ENCODE assay signal across 20 cellular contexts in the genomic region with DNA sequence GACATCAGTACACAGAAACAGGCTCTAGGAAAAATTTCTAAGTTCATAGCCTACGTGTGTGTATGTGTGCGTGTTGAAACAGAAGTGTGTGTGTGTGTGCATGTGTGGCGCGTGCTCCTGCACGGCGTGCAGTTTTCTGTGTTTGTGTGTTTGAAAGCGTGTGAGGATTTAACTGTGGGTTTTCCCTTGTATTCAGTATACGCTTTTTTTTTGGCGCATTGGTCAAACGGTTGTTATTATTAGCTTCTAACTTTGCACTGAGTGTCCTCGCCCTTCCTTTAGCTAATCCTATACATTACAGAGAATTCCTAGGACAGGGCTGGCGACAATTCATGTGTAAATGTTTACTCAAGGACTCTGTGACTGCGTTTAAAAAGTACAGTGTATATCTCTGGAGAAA. TPM values are rescaled to one million over a fixed set of nuclear protein-coding genes. Genes with fewer than 3 reads are reported as not detected.
DNase-seq lines count a peak whose midpoint lies in the region; ATAC-seq and TF ChIP-seq lines count a peak whose summit lies in the region.
"Had no signal": no experiment of that assay in that cellular context is flagged by ENCODE, and none has a peak within 500 bp of the region (broad histone marks: within the 10 kb centered on the region; RNA-seq: fewer than 3 reads in every experiment).

No MANE protein-coding gene starts in this region.

- no peaks in the 10 kb centered on the region for H3K27me3 Mint-ChIP-seq in MCF 10A (ENCODE audit: insufficient read depth, unreplicated experiment)
- H3K27me3 Mint-ChIP-seq: IgD-negative memory B cell had no signal

- H3K27ac ChIP-seq in HCT116 (ENCODE audit: low read depth, low read length) = no peak overlapping the region
- H3K27ac ChIP-seq: A549, Peyer's patch had no signal

- intact Hi-C loops in MCF 10A (cut with micrococcal nuclease) (no loop called here), HCT116 (cut with micrococcal nuclease) (no loop called here)

- no peak for TF ChIP-seq RAD21 in HCT116 (IDR thresholded peaks at IDR 0.05; ENCODE audit: low read depth)

- peaks cover 0 to 7% of the 10 kb centered on the region in 2 experiments; a peak in 1 of 4 replicates for H3K36me3 ChIP-seq in HCT116 (ENCODE audit: control insufficient read depth in 1 of 2, insufficient read depth in 2 of 2, low read length in 2 of 2)

- H3K9me3 ChIP-seq in HCT116 (ENCODE audit: control insufficient read depth in 1 of 2, insufficient read depth in 1 of 2, low read depth in 1 of 2, low read length in 2 of 2) = no peaks in the 10 kb centered on the region; a peak in 1 of 4 replicates
- H3K9me3 ChIP-seq: Peyer's patch had no signal

- H3K79me2 ChIP-seq in HCT116 (ENCODE audit: insufficient read depth, low read length) = no peaks in the 10 kb centered on the region

- DNase-seq in T47D (ENCODE audit: low read depth in 1 of 2, low spot score in 1 of 2) = peak; percentile 65 to 72
- no peak for DNase-seq in MCF 10A (ENCODE audit: unreplicated experiment)
- DNase-seq in HCT116 (ENCODE audit: low read depth, low spot score) = no peak
- DNase-seq in choroid plexus epithelial cell (ENCODE audit: low read depth) = peak; percentile 34
- no peak for DNase-seq in retinal pigment epithelial cell (ENCODE audit: low read depth)
- no peak for DNase-seq in DMS79 treated with DMSO at 0.1 percent for 48 hours (lab: John Stamatoyannopoulos, UW)
- DNase-seq: Calu3, GF-D8, NCI-H146, NCI-H226, NCI-H69, SIG-M5 had no signal

- peaks cover 27% of the 10 kb centered on the region for H3K36me3 Mint-ChIP-seq in MCF 10A (ENCODE audit: insufficient read depth, unreplicated experiment)

- CTCF ChIA-PET in MCF 10A (lab: Yijun Ruan, JAX) = interaction anchor here (0.7 to 1.5 kb wide), 2 partner anchors 71 to 213 kb away, joined by 4 read pairs; no protein-coding TSS in a partner anchor
- CTCF ChIA-PET in HCT116 (lab: Charles Lee) = interaction anchor here (1.0 to 2.7 kb wide), 2 partner anchors 20 to 86 kb away, joined by 3 to 12 read pairs; no protein-coding TSS in a partner anchor

- H4K20me1 ChIP-seq in HCT116 (ENCODE audit: insufficient read depth) = no peaks in the 10 kb centered on the region

- H3K4me3 Mint-ChIP-seq in MCF 10A (ENCODE audit: unreplicated experiment) = no peak overlapping the region
- H3K4me3 Mint-ChIP-seq: CD14-positive monocyte, IgD-negative memory B cell had no signal

- RAD21 ChIA-PET in HCT116 (lab: Charles Lee; ENCODE audit: low non-redundant PET in 1 of 2, low total read pairs in 2 of 2, uncharacterized antibody in 2 of 2, unreplicated experiment in 2 of 2) = no interaction called here

- TF ChIP-seq CTCF in MCF 10A (IDR thresholded peaks at IDR 0.05; ENCODE audit: unreplicated experiment) (no peak), HCT116 (IDR thresholded peaks at IDR 0.05 in 2 of 3, conservative IDR thresholded peaks at IDR 0.05 in 1 of 3; ENCODE audit: borderline replicate concordance in 1 of 3, insufficient read depth in 1 of 3, low read depth in 2 of 3, low read length in 2 of 3) (no peak), choroid plexus epithelial cell (conservative IDR thresholded peaks at IDR 0.05; ENCODE audit: low read depth, low read length) (no peak), retinal pigment epithelial cell (conservative IDR thresholded peaks at IDR 0.05; ENCODE audit: low read depth, low read length) (no peak)

- in situ Hi-C loops in T47D (cut with HindIII; ENCODE audit: low pct_unique_long_range_greater_than_20kb, low sequenced_read_pairs) = no loop called here

- no peaks in the 10 kb centered on the region for H3K27me3 ChIP-seq in HCT116 (ENCODE audit: insufficient read depth, low read length)
- H3K27me3 ChIP-seq: Peyer's patch had no signal

- POLR2A ChIA-PET in MCF 10A (lab: Yijun Ruan, JAX) = no interaction called here
- POLR2A ChIA-PET in HCT116 (lab: Charles Lee) = interaction anchor here (0.7 to 1.4 kb wide), 2 partner anchors 12 to 82 kb away, joined by 3 read pairs; a partner anchor contains a TSS

- no peak overlapping the region for H3K4me3 ChIP-seq in HCT116 (replicated peaks in 1 of 2; ENCODE audit: low read depth in 1 of 2, low read length in 2 of 2)
- no peak overlapping the region for H3K4me3 ChIP-seq in choroid plexus epithelial cell (ENCODE audit: low read depth, low read length)
- H3K4me3 ChIP-seq in retinal pigment epithelial cell (ENCODE audit: low read length) = peak overlapping the region; percentile 41
- H3K4me3 ChIP-seq: A549, Peyer's patch had no signal

- no peak for ATAC-seq in HCT116
- no peak for ATAC-seq in GM21717 (IDR thresholded peaks at IDR 0.05; ENCODE audit: unreplicated experiment)
- ATAC-seq in GM19328 (IDR thresholded peaks at IDR 0.05; ENCODE audit: unreplicated experiment) = no peak
- ATAC-seq: A549 had no signal

- H3K9me3 Mint-ChIP-seq in MCF 10A (ENCODE audit: unreplicated experiment) = no peaks in the 10 kb centered on the region
- H3K9me3 Mint-ChIP-seq: IgD-negative memory B cell had no signal

- no peaks in the 10 kb centered on the region for H3K4me1 Mint-ChIP-seq in MCF 10A (ENCODE audit: insufficient read depth, unreplicated experiment)
- H3K4me1 Mint-ChIP-seq: CD14-positive monocyte had no signal

- no peak overlapping the region for H3K27ac Mint-ChIP-seq in MCF 10A (ENCODE audit: low read depth, unreplicated experiment)
- H3K27ac Mint-ChIP-seq: CD14-positive monocyte, IgD-negative memory B cell had no signal

- H2AFZ ChIP-seq in HCT116 (ENCODE audit: low read depth, low read length, poor library complexity, severe bottlenecking) = no peak overlapping the region

- no peak overlapping the region for H3K9ac ChIP-seq in HCT116 (ENCODE audit: low read length)

- no peak overlapping the region for H3K4me2 ChIP-seq in HCT116 (ENCODE audit: low read length)
- H3K4me2 ChIP-seq: A549 had no signal

- BruUV-seq in MCF 10A (replicated peaks; lab: Mats Ljungman, UMichigan) (no TSS peak), HCT116 (replicated peaks; lab: Mats Ljungman, UMichigan) (TSS peak; percentile 16)

- no peak for TF ChIP-seq POLR2A in HCT116 (IDR thresholded peaks at IDR 0.05; ENCODE audit: borderline replicate concordance, extremely low read depth, insufficient read depth, insufficient read length)

- no peaks in the 10 kb centered on the region for H3K4me1 ChIP-seq in HCT116 (ENCODE audit: control insufficient read depth in 1 of 2, insufficient read depth in 2 of 2, low read length in 2 of 2)
- H3K4me1 ChIP-seq: A549, Peyer's patch had no signal

- H3K9me2 ChIP-seq in HCT116 (ENCODE audit: insufficient read depth) = no peaks in the 10 kb centered on the region

TF ChIP-seq in HCT116, 20 proteins besides CTCF, POLR2A, EP300 and RAD21:
- TF ChIP-seq, protein P1, sequence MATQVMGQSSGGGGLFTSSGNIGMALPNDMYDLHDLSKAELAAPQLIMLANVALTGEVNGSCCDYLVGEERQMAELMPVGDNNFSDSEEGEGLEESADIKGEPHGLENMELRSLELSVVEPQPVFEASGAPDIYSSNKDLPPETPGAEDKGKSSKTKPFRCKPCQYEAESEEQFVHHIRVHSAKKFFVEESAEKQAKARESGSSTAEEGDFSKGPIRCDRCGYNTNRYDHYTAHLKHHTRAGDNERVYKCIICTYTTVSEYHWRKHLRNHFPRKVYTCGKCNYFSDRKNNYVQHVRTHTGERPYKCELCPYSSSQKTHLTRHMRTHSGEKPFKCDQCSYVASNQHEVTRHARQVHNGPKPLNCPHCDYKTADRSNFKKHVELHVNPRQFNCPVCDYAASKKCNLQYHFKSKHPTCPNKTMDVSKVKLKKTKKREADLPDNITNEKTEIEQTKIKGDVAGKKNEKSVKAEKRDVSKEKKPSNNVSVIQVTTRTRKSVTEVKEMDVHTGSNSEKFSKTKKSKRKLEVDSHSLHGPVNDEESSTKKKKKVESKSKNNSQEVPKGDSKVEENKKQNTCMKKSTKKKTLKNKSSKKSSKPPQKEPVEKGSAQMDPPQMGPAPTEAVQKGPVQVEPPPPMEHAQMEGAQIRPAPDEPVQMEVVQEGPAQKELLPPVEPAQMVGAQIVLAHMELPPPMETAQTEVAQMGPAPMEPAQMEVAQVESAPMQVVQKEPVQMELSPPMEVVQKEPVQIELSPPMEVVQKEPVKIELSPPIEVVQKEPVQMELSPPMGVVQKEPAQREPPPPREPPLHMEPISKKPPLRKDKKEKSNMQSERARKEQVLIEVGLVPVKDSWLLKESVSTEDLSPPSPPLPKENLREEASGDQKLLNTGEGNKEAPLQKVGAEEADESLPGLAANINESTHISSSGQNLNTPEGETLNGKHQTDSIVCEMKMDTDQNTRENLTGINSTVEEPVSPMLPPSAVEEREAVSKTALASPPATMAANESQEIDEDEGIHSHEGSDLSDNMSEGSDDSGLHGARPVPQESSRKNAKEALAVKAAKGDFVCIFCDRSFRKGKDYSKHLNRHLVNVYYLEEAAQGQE (IDR thresholded peaks at IDR 0.05; ENCODE audit: low read depth) = no peak
- TF ChIP-seq ZNF274 (IDR thresholded peaks at IDR 0.05; ENCODE audit: low read depth, low read length) = no peak
- TF ChIP-seq ELF1 (IDR thresholded peaks at IDR 0.05; ENCODE audit: borderline replicate concordance, low read depth) = no peak
- TF ChIP-seq FOSL1 (IDR thresholded peaks at IDR 0.05; ENCODE audit: low read depth) = no peak
- 0 out of 2 replicates have a peak, but pooled peaks have one; percentile 12 for TF ChIP-seq ZFX (IDR thresholded peaks at IDR 0.05)
- TF ChIP-seq, protein P2, sequence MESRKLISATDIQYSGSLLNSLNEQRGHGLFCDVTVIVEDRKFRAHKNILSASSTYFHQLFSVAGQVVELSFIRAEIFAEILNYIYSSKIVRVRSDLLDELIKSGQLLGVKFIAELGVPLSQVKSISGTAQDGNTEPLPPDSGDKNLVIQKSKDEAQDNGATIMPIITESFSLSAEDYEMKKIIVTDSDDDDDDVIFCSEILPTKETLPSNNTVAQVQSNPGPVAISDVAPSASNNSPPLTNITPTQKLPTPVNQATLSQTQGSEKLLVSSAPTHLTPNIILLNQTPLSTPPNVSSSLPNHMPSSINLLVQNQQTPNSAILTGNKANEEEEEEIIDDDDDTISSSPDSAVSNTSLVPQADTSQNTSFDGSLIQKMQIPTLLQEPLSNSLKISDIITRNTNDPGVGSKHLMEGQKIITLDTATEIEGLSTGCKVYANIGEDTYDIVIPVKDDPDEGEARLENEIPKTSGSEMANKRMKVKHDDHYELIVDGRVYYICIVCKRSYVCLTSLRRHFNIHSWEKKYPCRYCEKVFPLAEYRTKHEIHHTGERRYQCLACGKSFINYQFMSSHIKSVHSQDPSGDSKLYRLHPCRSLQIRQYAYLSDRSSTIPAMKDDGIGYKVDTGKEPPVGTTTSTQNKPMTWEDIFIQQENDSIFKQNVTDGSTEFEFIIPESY (IDR thresholded peaks at IDR 0.05; ENCODE audit: extremely low read depth, insufficient replicate concordance, low read length) = no peak

RNA-seq across cellular contexts. Expression of a gene that starts 23.0 kb away (rescaled TPM):
- total RNA-seq in MCF 10A (2022) (3.1 and 7.3 TPM in 2 replicates), HCT116 (2021; ENCODE audit: unreplicated experiment) (142 TPM)
- 93.2 and 96.7 TPM in 2 replicates for polyA plus RNA-seq in HCT116 (2012)

RNA-seq across cellular contexts. Expression of a gene that starts 25.0 kb away (rescaled TPM):
- not detected in 2 replicates for total RNA-seq in MCF 10A (2022)
- 7.8 TPM for total RNA-seq in HCT116 (2021; ENCODE audit: unreplicated experiment)
- 4.7 and 6.0 TPM in 2 replicates for polyA plus RNA-seq in HCT116 (2012)
- total RNA-seq: LHCN-M2 had no signal

RNA-seq across cellular contexts. Expression of a gene that starts 40.6 kb away (rescaled TPM):
- not detected in 2 replicates for total RNA-seq in MCF 10A (2022)
- total RNA-seq in HCT116 (2021; ENCODE audit: unreplicated experiment) = not detected
- polyA plus RNA-seq in HCT116 (2012) = not detected in 2 replicates
- total RNA-seq: Calu3, H1, LHCN-M2 had no signal
- polyA plus RNA-seq: A549, CD14-positive monocyte, H1, IgD-negative memory B cell had no signal

Comparison
In these comparisons a context has a peak if more than half of its experiments do, and no peak if none do; other contexts are left out.
1. DNase-seq: peak in T47D (2 of 2) and choroid plexus epithelial cell (single experiment); none in MCF 10A (single experiment), HCT116 (single experiment), retinal pigment epithelial cell (single experiment) and DMS79 treated with DMSO at 0.1 percent for 48 hours (single experiment).
2. RNA of a gene that starts 23.0 kb away (total RNA-seq): 142 TPM in HCT116 (single experiment); 3.1 to 7.3 TPM in MCF 10A; every median in the first group is over 10 times any median in the second.